ENCODE assay signal across 8 cellular contexts in the genomic region with DNA sequence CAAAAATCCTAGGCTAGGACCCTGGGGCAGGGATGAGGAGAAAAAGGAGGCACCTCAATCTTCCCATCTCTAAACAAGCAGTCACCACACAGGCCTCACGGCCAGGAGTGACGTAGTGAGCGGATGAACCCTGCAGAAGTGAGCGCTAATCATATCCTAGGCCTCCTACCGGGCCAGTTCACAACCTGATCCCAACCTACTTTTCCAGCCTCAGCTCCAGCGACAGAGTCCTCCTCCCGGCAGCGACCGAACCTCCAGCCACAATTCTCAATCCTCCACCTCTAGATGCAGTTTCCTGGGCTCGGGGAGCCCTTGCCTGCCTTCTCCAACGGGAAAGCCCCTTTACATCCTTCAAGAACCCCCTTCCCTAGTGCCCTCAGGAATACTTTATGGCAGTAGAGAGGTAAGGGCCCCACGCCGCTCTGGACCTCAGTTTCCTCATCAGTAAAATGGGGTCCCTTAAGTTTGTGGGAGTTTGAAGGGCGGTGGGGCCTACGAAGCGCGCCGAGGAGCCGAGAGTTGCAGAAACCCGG. TPM values are rescaled to one million over a fixed set of nuclear protein-coding genes. Genes with fewer than 3 reads are reported as not detected.
DNase-seq lines count a peak whose midpoint lies in the region; ATAC-seq and TF ChIP-seq lines count a peak whose summit lies in the region.

No MANE protein-coding gene starts in this region.

- no peak for TF ChIP-seq EP300 in stomach (IDR thresholded peaks at IDR 0.05)

- CTCF ChIA-PET in A673 (lab: Charles Lee) = no interaction called here

- ATAC-seq in left lung = no peak

- no peaks in the 10 kb centered on the region for H3K9me3 ChIP-seq in A673 (ENCODE audit: low read depth, low read length, poor library complexity, severe bottlenecking)
- H3K9me3 ChIP-seq in left lung = no peaks in the 10 kb centered on the region
- H3K9me3 ChIP-seq in stomach = no peaks in the 10 kb centered on the region

- TF ChIP-seq POLR2A in stomach (IDR thresholded peaks at IDR 0.05) = no peak

- no TSS peak for BruUV-seq in A673 (replicated peaks; lab: Mats Ljungman, UMichigan)

- POLR2A ChIA-PET in A673 (lab: Charles Lee; ENCODE audit: low non-redundant PET) = no interaction called here

- H3K27me3 ChIP-seq in A673 (replicated peaks; ENCODE audit: insufficient read depth, low read depth, low read length, poor library complexity) (no peaks in the 10 kb centered on the region), left lung (no peaks in the 10 kb centered on the region), stomach (no peaks in the 10 kb centered on the region)

- in situ Hi-C loops in T47D (cut with HindIII; ENCODE audit: low pct_unique_long_range_greater_than_20kb, low sequenced_read_pairs) = no loop called here

- 1 to 3% (median 2%) methylated on average over 20 of the region's 20 CpGs for WGBS in stomach, 5 donors

- TF ChIP-seq CTCF in A673 (conservative IDR thresholded peaks at IDR 0.05; ENCODE audit: low read depth, low read length) = no peak
- TF ChIP-seq CTCF in GM12864 (IDR thresholded peaks at IDR 0.05; ENCODE audit: low read depth, low read length, missing control alignments) = no peak
- TF ChIP-seq CTCF in left lung (IDR thresholded peaks at IDR 0.05) = no peak
- TF ChIP-seq CTCF in stomach (IDR thresholded peaks at IDR 0.05) = no peak

- H3K36me3 ChIP-seq in A673 (ENCODE audit: insufficient read depth, low read length, poor library complexity, severe bottlenecking) (peaks cover 14% of the 10 kb centered on the region), left lung (peaks cover 0 to 17% of the 10 kb centered on the region in 2 donors), stomach (peaks cover 15 to 17% (median 16%) of the 10 kb centered on the region in 4 donors)

- DNase-seq in A673 (ENCODE audit: low spot score) (peak; percentile 48), GM12864 (ENCODE audit: low read depth) (peak; percentile 12), NOMO-1 (lab: John Stamatoyannopoulos, UW; ENCODE audit: unreplicated experiment in 2 of 2) (peak; percentile 16 to 39), T47D (ENCODE audit: low read depth in 1 of 2, low spot score in 1 of 2) (peak; percentile 70 to 81), left lung (peak in 1 of 2 donors; percentile 42), stomach (no peak), iPS-NIHi7 (ENCODE audit: extremely low spot score) (no peak), NCI-H1092 (lab: John Stamatoyannopoulos, UW) (no peak)

- peak overlapping the region; percentile 99 for H3K27ac ChIP-seq in A673 (ENCODE audit: low read depth, low read length, poor library complexity, severe bottlenecking)
- H3K27ac ChIP-seq in left lung = peak overlapping the region; percentile 93 to 96
- H3K27ac ChIP-seq in stomach = peak overlapping the region; percentile 86 to 99 (median 97)

- peaks cover 19% of the 10 kb centered on the region for H3K4me1 ChIP-seq in A673 (ENCODE audit: insufficient read depth, low read length, poor library complexity, severe bottlenecking)
- peaks cover 16 to 29% of the 10 kb centered on the region in 2 donors for H3K4me1 ChIP-seq in left lung
- H3K4me1 ChIP-seq in stomach = peaks cover 22 to 43% (median 37%) of the 10 kb centered on the region in 4 donors

- H3K4me3 ChIP-seq in A673 (ENCODE audit: low read depth, low read length, poor library complexity, severe bottlenecking) = peak overlapping the region; percentile 89
- peak overlapping the region; percentile 97 for H3K4me3 ChIP-seq in GM12864 (ENCODE audit: low read depth, low read length)
- peak overlapping the region; percentile 72 to 84 for H3K4me3 ChIP-seq in left lung
- H3K4me3 ChIP-seq in stomach = peak overlapping the region; percentile 92 to 98 (median 94)

- intact Hi-C loops in A673 (cut with micrococcal nuclease; ENCODE audit: unreplicated experiment) = loop anchor here (1.0 kb wide), 1 partner anchor 38 kb away; no protein-coding TSS in a partner anchor
- intact Hi-C loops in left lung (cut with DNase I) = loop anchor here (10.0 kb wide), 2 partner anchors 68 to 82 kb away; a partner anchor contains a TSS
- intact Hi-C loops in stomach (cut with DNase I; ENCODE audit: low total_unique reads) = no loop called here

RNA-seq across cellular contexts. Expression of a gene that starts 1.4 kb away (rescaled TPM):
- 16.5 and 19.8 TPM in 2 replicates for total RNA-seq in A673 (2021)
- total RNA-seq in left lung = 10 to 100 TPM; 11.8 to 12.2 TPM
- total RNA-seq in stomach = 10 to 100 TPM in 3 of 5 donors, 1 to 10 TPM in 1, not detected in 1; 8.6 to 14.2 (median 12.0) TPM
- 1 to 10 TPM; 5.7 to 10.0 (median 6.0) TPM for polyA plus RNA-seq in stomach

RNA-seq across cellular contexts. Expression of a gene that starts 1.6 kb away (rescaled TPM):
- total RNA-seq in A673 (2021) (26.6 and 27.9 TPM in 2 replicates), left lung (10 to 100 TPM; 15.1 to 18.1 TPM), stomach (10 to 100 TPM in 2 of 5 donors, 1 to 10 TPM in 3; 6.7 to 13.4 (median 9.0) TPM)
- polyA plus RNA-seq in stomach = 1 to 10 TPM; 2.1 to 5.0 (median 2.6) TPM

RNA-seq across cellular contexts. Expression of a gene that starts 16.1 kb away (rescaled TPM):
- total RNA-seq in A673 (2021) (3.1 and 4.0 TPM in 2 replicates), left lung (1 to 10 TPM; 1.9 to 2.9 TPM), stomach (1 to 10 TPM in 3 of 5 donors, under 1 TPM in 1, not detected in 1; 0.87 to 5.3 (median 1.9) TPM)
- polyA plus RNA-seq in stomach = 1 to 10 TPM in 2 of 3 donors, under 1 TPM in 1; 0.46 to 1.3 (median 1.1) TPM

RNA-seq across cellular contexts. Expression of a gene that starts 22.0 kb away (rescaled TPM):
- 85.0 and 98.3 TPM in 2 replicates for total RNA-seq in A673 (2021)
- 100 to 1,000 TPM in 1 of 2 donors, 10 to 100 TPM in 1; 76.4 to 102 TPM for total RNA-seq in left lung
- total RNA-seq in stomach = 100 to 1,000 TPM in 1 of 5 donors, 10 to 100 TPM in 4; 20.1 to 191 (median 35.0) TPM
- 10 to 100 TPM; 53.2 to 90.8 (median 62.9) TPM for polyA plus RNA-seq in stomach

RNA-seq across cellular contexts. Expression of a gene that starts 35.6 kb away (rescaled TPM):
- total RNA-seq in A673 (2021) (36.6 and 40.6 TPM in 2 replicates), left lung (10 to 100 TPM; 36.1 to 43.8 TPM), stomach (100 to 1,000 TPM in 1 of 5 donors, 10 to 100 TPM in 4; 11.0 to 197 (median 58.3) TPM)
- 10 to 100 TPM; 27.4 to 40.9 (median 34.0) TPM for polyA plus RNA-seq in stomach

Comparison
In these comparisons a context has a peak if more than half of its experiments do, and no peak if none do; other contexts are left out.
1. DNase-seq: peak in A673 (single experiment), GM12864 (single experiment), NOMO-1 (2 of 2) and T47D (2 of 2); none in stomach (single experiment), iPS-NIHi7 (single experiment) and NCI-H1092 (single experiment).
2. Peak in every context shown above with its lines, with median percentiles within 50 percentile points of each other: H3K27ac ChIP-seq and H3K4me3 ChIP-seq.